Comparison of ENCODE assay signal across 8 cellular contexts in the genomic region with DNA sequence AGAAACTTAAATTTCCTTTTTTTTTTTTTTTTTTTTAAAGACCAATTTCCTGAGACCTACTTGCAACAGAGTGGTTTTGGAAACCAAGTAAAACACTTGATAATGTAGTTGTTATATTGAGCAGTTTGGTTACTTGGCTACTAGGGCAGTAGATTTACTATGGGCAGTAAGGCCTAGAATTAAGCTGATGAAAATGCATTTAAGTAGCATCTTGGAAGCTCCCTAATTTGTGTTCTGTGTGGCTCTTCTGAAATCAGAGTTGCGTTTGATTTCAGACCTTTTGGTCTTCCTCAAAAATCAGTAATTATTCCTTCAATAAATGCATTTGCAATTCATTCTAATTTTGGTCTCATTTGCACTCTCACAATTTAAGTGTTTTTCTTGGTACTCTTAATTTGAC. TPM values are rescaled to one million over a fixed set of nuclear protein-coding genes. Genes with fewer than 3 reads are reported as not detected.
DNase-seq lines count a peak whose midpoint lies in the region; TF ChIP-seq lines count a peak whose summit lies in the region.

No MANE protein-coding gene starts in this region.

- H3K4me1 Mint-ChIP-seq in Calu3 (ENCODE audit: low read depth, unreplicated experiment), result no peaks in the 10 kb centered on the region
- peaks cover 23% of the 10 kb centered on the region for H3K4me1 Mint-ChIP-seq in osteocyte (ENCODE audit: unreplicated experiment)

- peak overlapping the region; percentile 83 for H3K4me3 ChIP-seq in endocrine pancreas (ENCODE audit: control insufficient read depth, insufficient read depth, low read length)

- H3K36me3 Mint-ChIP-seq in Calu3 (ENCODE audit: insufficient read depth, unreplicated experiment), result peaks cover 16% of the 10 kb centered on the region
- H3K36me3 Mint-ChIP-seq in osteocyte (ENCODE audit: unreplicated experiment), result peaks cover 16% of the 10 kb centered on the region

- H3K4me3 Mint-ChIP-seq in Calu3 (ENCODE audit: low read depth, unreplicated experiment) (peak overlapping the region; percentile 60), osteocyte (ENCODE audit: unreplicated experiment) (peak overlapping the region; percentile 86)

- no peak for TF ChIP-seq CTCF in Calu3 (IDR thresholded peaks at IDR 0.05; ENCODE audit: unreplicated experiment)
- TF ChIP-seq CTCF in osteocyte (IDR thresholded peaks at IDR 0.05), result no peak

- DNase-seq in Calu3 (no peak), NCI-H526 treated with DMSO at 0.1 percent for 48 hours (lab: John Stamatoyannopoulos, UW) (peak; percentile 44), osteocyte (ENCODE audit: extremely low spot score, unreplicated experiment) (no peak), T-helper 9 cell (no peak), GDM1 (lab: John Stamatoyannopoulos, UW) (no peak), DMS53 (lab: John Stamatoyannopoulos, UW) (no peak), NCI-H2227 (lab: John Stamatoyannopoulos, UW; ENCODE audit: unreplicated experiment) (no peak)

- no peaks in the 10 kb centered on the region for H3K9me3 Mint-ChIP-seq in Calu3 (ENCODE audit: low read depth, unreplicated experiment)
- no peaks in the 10 kb centered on the region for H3K9me3 Mint-ChIP-seq in osteocyte (ENCODE audit: unreplicated experiment)

- intact Hi-C loops in Calu3 (cut with micrococcal nuclease; ENCODE audit: unreplicated experiment), result no loop called here

- no peaks in the 10 kb centered on the region for H3K36me3 ChIP-seq in endocrine pancreas (ENCODE audit: control insufficient read depth, insufficient read depth, low read length)

- BruUV-seq in Calu3 (replicated peaks; lab: Mats Ljungman, UMichigan), result TSS peak; percentile 60

- H3K27me3 Mint-ChIP-seq in Calu3 (ENCODE audit: unreplicated experiment) (no peaks in the 10 kb centered on the region), osteocyte (ENCODE audit: unreplicated experiment) (no peaks in the 10 kb centered on the region)

- H3K4me1 ChIP-seq in endocrine pancreas (ENCODE audit: control insufficient read depth, insufficient read depth, low read length), result peaks cover 7% of the 10 kb centered on the region

- CTCF ChIA-PET in Calu3 (lab: Charles Lee), result interaction anchor here (0.7 kb wide), 1 partner anchor 13 kb away, joined by 5 read pairs; no protein-coding TSS in a partner anchor

- H3K27ac Mint-ChIP-seq in Calu3 (ENCODE audit: unreplicated experiment) (no peak overlapping the region), osteocyte (ENCODE audit: unreplicated experiment) (peak overlapping the region; percentile 88)

- no peaks in the 10 kb centered on the region for H3K27me3 ChIP-seq in endocrine pancreas (ENCODE audit: control insufficient read depth, insufficient read depth, low read length)

- H3K9me3 ChIP-seq in endocrine pancreas (ENCODE audit: control insufficient read depth, low read length), result no peaks in the 10 kb centered on the region

- peak overlapping the region; percentile 92 for H3K9ac ChIP-seq in endocrine pancreas (ENCODE audit: control insufficient read depth, insufficient read depth, low read length)

RNA-seq across cellular contexts. Expression of a gene that starts 0.8 kb away (rescaled TPM):
- total RNA-seq in Calu3 (2022) (3.1 and 3.4 TPM in 2 replicates), osteocyte (6.5 and 6.7 TPM in 2 replicates)

RNA-seq across cellular contexts. Expression of a gene that starts 6.5 kb away (rescaled TPM):
- total RNA-seq in Calu3 (2022) (4.1 and 5.0 TPM in 2 replicates), osteocyte (7.2 and 8.2 TPM in 2 replicates)
